In the genomic region with DNA sequence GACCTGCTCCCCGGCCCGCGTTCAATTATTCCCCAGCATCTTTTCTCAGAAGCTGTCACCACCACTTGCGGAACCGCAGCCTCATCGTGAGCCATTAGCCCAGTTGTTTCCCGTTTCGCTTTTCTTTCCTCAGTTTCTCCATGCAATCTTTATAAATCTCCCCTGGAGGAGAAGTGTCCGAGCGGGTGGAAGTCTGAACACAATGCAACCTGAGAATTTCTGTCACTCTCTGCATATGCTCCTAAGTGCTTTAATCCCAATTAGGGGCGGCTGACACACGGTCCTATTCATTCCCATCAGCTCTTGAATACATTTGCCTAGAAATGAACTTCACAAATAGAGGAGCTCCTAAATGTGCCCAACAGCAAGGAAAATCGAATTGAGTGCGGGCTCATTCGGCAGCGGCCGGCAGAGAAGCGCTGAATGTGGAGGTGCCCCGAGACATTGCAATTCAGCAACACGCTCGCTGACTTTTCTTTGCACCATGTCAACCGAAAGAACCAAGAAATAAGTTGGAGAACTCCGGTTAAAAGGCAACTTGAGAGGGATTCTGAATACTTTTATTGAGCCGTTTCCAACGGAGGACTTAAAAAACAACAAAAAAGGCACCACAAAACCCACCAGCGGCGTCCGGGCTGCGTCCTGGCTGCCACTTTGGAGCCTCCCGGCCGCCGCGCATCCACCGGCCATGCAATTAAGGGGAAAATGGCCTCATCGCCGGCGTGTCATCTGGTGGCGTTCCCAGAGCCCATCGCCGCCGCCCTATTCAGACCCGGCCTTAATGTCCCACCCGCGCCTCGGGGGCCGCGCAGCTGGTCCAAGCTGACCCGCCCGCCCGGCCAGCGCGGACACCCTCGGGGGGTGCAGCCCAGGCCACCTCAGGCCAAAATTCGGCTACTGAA, we compare ENCODE assay signal across 10 cellular contexts. TPM values are rescaled to one million over a fixed set of nuclear protein-coding genes. Genes with fewer than 3 reads are reported as not detected.
DNase-seq lines count a peak whose midpoint lies in the region; ATAC-seq lines count a peak whose summit lies in the region.
"Had no signal": no experiment of that assay in that cellular context is flagged by ENCODE, and none has a peak within 500 bp of the region (broad histone marks: within the 10 kb centered on the region; RNA-seq: fewer than 3 reads in every experiment).

No MANE protein-coding gene starts in this region.

- ATAC-seq in right cardiac atrium, result peak in 1 of 2 donors; percentile 19
- ATAC-seq in stimulated activated naive CD8-positive, alpha-beta T cell treated with anti-CD3 and anti-CD28 coated beads, Interleukin-15, Interleukin-2, amounts not matched to agents 100 U/mL and 50 U/mL, for 24 hours, result peak; percentile 8
- no peak for ATAC-seq in HG03378 (IDR thresholded peaks at IDR 0.05; ENCODE audit: unreplicated experiment)

- H3K27ac ChIP-seq in right cardiac atrium (ENCODE audit: low read length), result no peak overlapping the region
- H3K27ac ChIP-seq: BLaER1, SK-N-MC had no signal

- peaks cover 3% of the 10 kb centered on the region for H3K27me3 ChIP-seq in right cardiac atrium (ENCODE audit: control insufficient read depth, insufficient read depth)

- peak overlapping the region; percentile 66 for H3K4me3 ChIP-seq in right cardiac atrium (ENCODE audit: low read length)
- H3K4me3 ChIP-seq: SK-N-MC had no signal

- DNase-seq in T-helper 2 cell treated with Interferon-gamma antibody and Interleukin-4, amounts not matched to agents 5 μg/mL and 100 μg/mL, for 36 hours (ENCODE audit: low spot score), result no peak
- DNase-seq in T-helper 2 cell (no peak), NCI-H526 treated with DMSO at 0.1 percent for 48 hours (lab: John Stamatoyannopoulos, UW) (peak; percentile 29), right cardiac atrium (peak in 2 of 3 donors; percentile 51 to 52), NCI-H146 (lab: John Stamatoyannopoulos, UW) (no peak)
- peak; percentile 15 for DNase-seq in stimulated activated naive CD8-positive, alpha-beta T cell treated with anti-CD3 and anti-CD28 coated beads, Interleukin-15, Interleukin-2, amounts not matched to agents 100 U/mL and 50 U/mL, for 24 hours
- DNase-seq in effector CD4-positive, alpha-beta T cell, result no peak

- intact Hi-C loops in right cardiac atrium (cut with DNase I), result no loop called here

- peaks cover 2% of the 10 kb centered on the region for H3K36me3 Mint-ChIP-seq in T-helper 2 cell treated with Interferon-gamma antibody and Interleukin-4, amounts not matched to agents 5 μg/mL and 100 μg/mL, for 36 hours (ENCODE audit: low read depth)

- WGBS in right cardiac atrium, result 5% methylated on average over 54 of the region's 54 CpGs

- peaks cover 90% of the 10 kb centered on the region for H3K27me3 Mint-ChIP-seq in T-helper 2 cell treated with Interferon-gamma antibody and Interleukin-4, amounts not matched to agents 5 μg/mL and 100 μg/mL, for 36 hours (ENCODE audit: low read depth)

- H3K4me1 ChIP-seq in right cardiac atrium (ENCODE audit: control insufficient read depth, insufficient read depth, low read length), result no peaks in the 10 kb centered on the region

- H3K9me3 Mint-ChIP-seq in T-helper 2 cell treated with Interferon-gamma antibody and Interleukin-4, amounts not matched to agents 5 μg/mL and 100 μg/mL, for 36 hours, result no peaks in the 10 kb centered on the region

- peak overlapping the region; percentile 65 for H3K4me3 Mint-ChIP-seq in T-helper 2 cell treated with Interferon-gamma antibody and Interleukin-4, amounts not matched to agents 5 μg/mL and 100 μg/mL, for 36 hours

- H3K27ac Mint-ChIP-seq in T-helper 2 cell treated with Interferon-gamma antibody and Interleukin-4, amounts not matched to agents 5 μg/mL and 100 μg/mL, for 36 hours, result no peak overlapping the region

- no peaks in the 10 kb centered on the region for H3K9me3 ChIP-seq in right cardiac atrium (ENCODE audit: control insufficient read depth, low read length)

- peaks cover 15% of the 10 kb centered on the region for H3K4me1 Mint-ChIP-seq in T-helper 2 cell treated with Interferon-gamma antibody and Interleukin-4, amounts not matched to agents 5 μg/mL and 100 μg/mL, for 36 hours (ENCODE audit: low read depth)

RNA-seq across cellular contexts. Expression of a gene that starts 3.9 kb away (rescaled TPM):
- not detected for total RNA-seq in right cardiac atrium
- not detected for polyA plus RNA-seq in right cardiac atrium

RNA-seq across cellular contexts. Expression of a gene that starts 34.3 kb away (rescaled TPM):
- 10 to 100 TPM; 19.8 to 28.4 (median 21.8) TPM for total RNA-seq in right cardiac atrium
- polyA plus RNA-seq in right cardiac atrium, result 17.4 TPM

Comparison
In these comparisons a context has a peak if more than half of its experiments do, and no peak if none do; other contexts are left out.
1. DNase-seq: peak in NCI-H526 treated with DMSO at 0.1 percent for 48 hours (single experiment), right cardiac atrium (2 of 3) and stimulated activated naive CD8-positive, alpha-beta T cell treated with anti-CD3 and anti-CD28 coated beads, Interleukin-15, Interleukin-2, amounts not matched to agents 100 U/mL and 50 U/mL, for 24 hours (single experiment); none in T-helper 2 cell treated with Interferon-gamma antibody and Interleukin-4, amounts not matched to agents 5 μg/mL and 100 μg/mL, for 36 hours (single experiment), T-helper 2 cell (0 of 5), effector CD4-positive, alpha-beta T cell (single experiment) and NCI-H146 (single experiment).